ENCODE assay signal across 8 cellular contexts in genomic region chr10:42637648-42638052, GRCh38. TPM values are rescaled to one million over a fixed set of nuclear protein-coding genes. Genes with fewer than 3 reads are reported as not detected.
DNase-seq lines count a peak whose midpoint lies in the region; ATAC-seq and TF ChIP-seq lines count a peak whose summit lies in the region.

No MANE protein-coding gene starts in this region.

- no peaks in the 10 kb centered on the region for H3K9me3 ChIP-seq in cardiac muscle cell (ENCODE audit: low read depth)
- H3K9me3 ChIP-seq in lung (ENCODE audit: control insufficient read depth in 2 of 2, insufficient read depth in 1 of 2, low read length in 1 of 2), result no peaks in the 10 kb centered on the region
- H3K9me3 ChIP-seq in upper lobe of right lung, result no peaks in the 10 kb centered on the region

- H3K4me3 ChIP-seq in cardiac muscle cell (peak overlapping the region; percentile 80), astrocyte of the spinal cord (ENCODE audit: low read depth, low read length) (peak overlapping the region; percentile 67), lung (peak overlapping the region; percentile 88), upper lobe of right lung (peak overlapping the region; percentile 68)

- no peak for TF ChIP-seq CTCF in cardiac muscle cell (IDR thresholded peaks at IDR 0.05; ENCODE audit: low read depth, low read length)
- TF ChIP-seq CTCF in astrocyte of the spinal cord (IDR thresholded peaks at IDR 0.05; ENCODE audit: low read depth, low read length), result no peak
- TF ChIP-seq CTCF in lung (IDR thresholded peaks at IDR 0.05; ENCODE audit: control extremely low read depth, extremely low read depth), result no peak
- no peak for TF ChIP-seq CTCF in upper lobe of right lung (IDR thresholded peaks at IDR 0.05)

- H3K27me3 ChIP-seq in cardiac muscle cell, result no peaks in the 10 kb centered on the region
- H3K27me3 ChIP-seq in lung (ENCODE audit: control insufficient read depth, insufficient read depth), result no peaks in the 10 kb centered on the region
- no peaks in the 10 kb centered on the region for H3K27me3 ChIP-seq in upper lobe of right lung

- H3K4me1 ChIP-seq in cardiac muscle cell (ENCODE audit: low read depth) (no peaks in the 10 kb centered on the region), lung (ENCODE audit: control insufficient read depth in 2 of 2, insufficient read depth in 2 of 2, low read length in 2 of 2) (peaks cover 0 to 2% of the 10 kb centered on the region in 2 donors), upper lobe of right lung (peaks cover 3% of the 10 kb centered on the region)

- in situ Hi-C loops in astrocyte of the spinal cord (cut with HindIII; ENCODE audit: low sequenced_read_pairs), result no loop called here

- WGBS in lung, 2 donors, result 18 to 21% methylated on average over 10 of the region's 10 CpGs

- H3K27ac ChIP-seq in cardiac muscle cell (peak overlapping the region; percentile 96), lung (ENCODE audit: low read depth in 1 of 2, low read length in 1 of 2) (peak overlapping the region; percentile 38 to 98), upper lobe of right lung (peak overlapping the region; percentile 98)

- ATAC-seq in Right ventricle myocardium inferior (no peak), lung (ENCODE audit: insufficient read depth, low FRiP score) (peak; percentile 5), upper lobe of right lung (no peak), GM18498 (IDR thresholded peaks at IDR 0.05; ENCODE audit: unreplicated experiment) (no peak), HG03457 (IDR thresholded peaks at IDR 0.05; ENCODE audit: unreplicated experiment) (no peak)

- DNase-seq in cardiac muscle cell (ENCODE audit: low read depth in 1 of 2, low spot score in 1 of 2) (no peak), Right ventricle myocardium inferior (ENCODE audit: missing footprints) (no peak), astrocyte of the spinal cord (ENCODE audit: low read depth, low spot score) (no peak), lung (ENCODE audit: low spot score) (no peak), upper lobe of right lung (peak; percentile 63), H4 (ENCODE audit: low spot score) (no peak)

- H3K36me3 ChIP-seq in cardiac muscle cell (peaks cover 3% of the 10 kb centered on the region), lung (ENCODE audit: control insufficient read depth in 2 of 2, insufficient read depth in 2 of 2, low read length in 2 of 2) (peaks cover 0 to 1% of the 10 kb centered on the region in 2 donors), upper lobe of right lung (peaks cover 4% of the 10 kb centered on the region)

- intact Hi-C loops in Right ventricle myocardium inferior (cut with DNase I) (loop anchor here (10.0 kb wide), 2 partner anchors 83 to 147 kb away; partner anchors contain the start of gene BMS1), upper lobe of right lung (cut with DNase I) (no loop called here)

RNA-seq across cellular contexts. Expression of gene ZNF33B, which starts 0.7 kb away (rescaled TPM):
- total RNA-seq in cardiac muscle cell (12.3 and 14.2 TPM in 2 replicates), Right ventricle myocardium inferior (13.7 TPM), lung (10 to 100 TPM; 21.1 to 41.2 TPM), upper lobe of right lung (31.5 TPM)
- polyA plus RNA-seq in cardiac muscle cell (10.6 and 14.5 TPM in 2 replicates), lung (10 to 100 TPM in 1 of 2 donors, 1 to 10 TPM in 1; 8.6 to 16.2 TPM)
- total RNA-seq in H4 (2014; rRNA removed; shearing (Covaris generic)), result 5.4 and 6.9 TPM in 2 replicates
